22 cellular contexts compared by ENCODE assay signal in the genomic region with DNA sequence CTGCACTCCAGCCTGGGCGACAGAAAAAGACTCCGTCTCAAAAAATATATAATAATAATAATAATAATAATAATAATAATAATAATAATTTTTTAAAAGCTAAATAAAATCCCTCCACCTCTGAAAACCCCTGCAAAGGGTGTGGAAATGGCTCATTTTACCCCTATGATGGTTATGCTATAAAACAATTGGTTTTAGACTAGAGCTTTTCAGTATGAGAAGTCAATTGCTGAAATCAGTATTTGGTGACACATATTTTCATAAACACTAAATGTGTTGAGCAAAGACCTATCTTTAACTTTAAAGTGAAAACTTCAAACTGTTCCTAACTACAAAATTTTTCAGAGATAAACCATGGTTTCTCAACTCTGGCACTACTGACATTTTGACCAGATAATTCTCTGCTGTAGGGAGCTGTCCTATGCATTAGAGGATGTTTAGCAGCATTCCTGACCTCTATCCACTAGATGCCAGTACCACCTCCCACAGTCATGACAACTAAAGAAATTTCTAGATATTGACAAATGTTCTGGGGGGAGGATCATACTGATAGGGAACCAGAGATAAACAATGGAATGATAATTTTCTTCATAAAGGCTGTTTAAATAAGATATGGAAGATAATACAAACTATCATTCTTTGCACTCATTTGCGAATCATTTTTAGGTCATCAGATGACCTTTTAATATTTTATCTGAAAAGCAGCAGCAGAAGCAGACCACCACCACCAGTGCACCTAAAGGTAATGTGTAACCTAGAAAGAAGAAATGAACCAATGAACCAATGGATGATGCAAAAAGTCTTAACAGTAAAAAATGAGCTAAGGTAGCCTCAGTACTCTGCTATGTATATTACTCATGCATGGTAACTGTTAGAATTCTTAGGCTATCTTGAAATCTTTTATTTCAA. TPM values are rescaled to one million over a fixed set of nuclear protein-coding genes. Genes with fewer than 3 reads are reported as not detected.
DNase-seq lines count a peak whose midpoint lies in the region; ATAC-seq and TF ChIP-seq lines count a peak whose summit lies in the region.
"Had no signal": no experiment of that assay in that cellular context is flagged by ENCODE, and none has a peak within 500 bp of the region (broad histone marks: within the 10 kb centered on the region; RNA-seq: fewer than 3 reads in every experiment).

No MANE protein-coding gene starts in this region.

- H3K9ac ChIP-seq in mesendoderm (ENCODE audit: low read length) = no peak overlapping the region

- H2AK5ac ChIP-seq in mesendoderm (ENCODE audit: low read length) = no peak overlapping the region

- no peak overlapping the region for H4K5ac ChIP-seq in mesendoderm (ENCODE audit: low read length)

- peaks cover 4% of the 10 kb centered on the region for H3K79me1 ChIP-seq in mesendoderm (ENCODE audit: low read length)

- CTCF ChIA-PET in Panc1 (lab: Charles Lee) = interaction anchor here (0.7 kb wide), 1 partner anchor 31 kb away, joined by 3 read pairs; no protein-coding TSS in a partner anchor

- no peak for TF ChIP-seq CTCF in Panc1 (IDR thresholded peaks at IDR 0.05)
- TF ChIP-seq CTCF in brain microvascular endothelial cell (IDR thresholded peaks at IDR 0.05; ENCODE audit: low read depth, low read length, missing control alignments) = no peak

- DNase-seq in ELR (ENCODE audit: low read depth) = peak; percentile 36
- no peak for DNase-seq in Panc1 (ENCODE audit: low read depth, low spot score)
- DNase-seq in brain microvascular endothelial cell = no peak
- peak; percentile 46 for DNase-seq in mesendoderm
- DNase-seq in NCI-H2196 treated with DMSO at 0.1 percent for 48 hours (lab: John Stamatoyannopoulos, UW; ENCODE audit: unreplicated experiment) = no peak
- DNase-seq in stimulated activated CD4-positive, alpha-beta T cell treated with anti-CD3 and anti-CD28 coated beads, Interleukin-4, amount 100 ng/mL, for 1 hour = no peak
- DNase-seq: activated CD4-positive, alpha-beta T cell treated with anti-CD3 and anti-CD28 coated beads for 1 hour; activated CD8-positive, alpha-beta memory T cell treated with anti-CD3 and anti-CD28 coated beads, Interleukin-2, amount 10 ng/mL, durations not matched to agents 7 days and 5 days; activated naive CD8-positive, alpha-beta T cell treated with anti-CD3 and anti-CD28 coated beads, Interleukin-2, amount 10 ng/mL, durations not matched to agents 7 days and 5 days; BE2C; COR-L47; EL; hypothalamus; KBM-7; NCI-H82; nucleus accumbens; PC-9; spleen; stomach; upper lobe of right lung had no signal

- no peak overlapping the region for H2BK120ac ChIP-seq in mesendoderm (ENCODE audit: low read depth, low read length)

- H2BK15ac ChIP-seq in mesendoderm (replicated peaks; ENCODE audit: low read depth) = no peak overlapping the region

- H3K27me3 ChIP-seq in Panc1 (ENCODE audit: control insufficient read depth, insufficient read depth, low read length) (no peaks in the 10 kb centered on the region), brain microvascular endothelial cell (replicated peaks) (no peaks in the 10 kb centered on the region), mesendoderm (ENCODE audit: insufficient read depth, low read length, poor library complexity) (no peaks in the 10 kb centered on the region)
- H3K27me3 ChIP-seq: BE2C, spleen, stomach, upper lobe of right lung had no signal

- H3K18ac ChIP-seq in mesendoderm (ENCODE audit: low read length) = no peak overlapping the region

- in situ Hi-C loops in Panc1 (cut with HindIII; ENCODE audit: low pct_unique_long_range_greater_than_20kb, low sequenced_read_pairs) = no loop called here
- in situ Hi-C loops in brain microvascular endothelial cell (cut with HindIII; ENCODE audit: low pct_ligation_motif_present, low sequenced_read_pairs) = no loop called here

- no peak overlapping the region for H3K4me2 ChIP-seq in mesendoderm (ENCODE audit: low read length)
- H3K4me2 ChIP-seq: PC-9 had no signal

- H3K56ac ChIP-seq in mesendoderm (ENCODE audit: low read length) = no peak overlapping the region

- intact Hi-C loops in Panc1 (cut with micrococcal nuclease; ENCODE audit: unreplicated experiment) = no loop called here

- POLR2A ChIA-PET in Panc1 (lab: Charles Lee) = interaction anchor here (0.6 kb wide), 2 partner anchors 122 to 289 kb away, joined by 4 read pairs; no protein-coding TSS in a partner anchor

- no peak overlapping the region for H4K8ac ChIP-seq in mesendoderm (ENCODE audit: low read depth, low read length)

- ATAC-seq in Panc1 (no peak), GM21447 (IDR thresholded peaks at IDR 0.05; ENCODE audit: unreplicated experiment) (no peak)
- ATAC-seq: activated CD8-positive, alpha-beta memory T cell treated with anti-CD3 and anti-CD28 coated beads, Interleukin-2, amount 10 ng/mL, durations not matched to agents 7 days and 5 days; upper lobe of right lung had no signal

- no peaks in the 10 kb centered on the region for H3K36me3 ChIP-seq in Panc1 (ENCODE audit: control insufficient read depth, insufficient read depth, low read length)
- no peaks in the 10 kb centered on the region for H3K36me3 ChIP-seq in brain microvascular endothelial cell (replicated peaks)
- no peaks in the 10 kb centered on the region for H3K36me3 ChIP-seq in mesendoderm (ENCODE audit: control insufficient read depth, insufficient read depth, low read length)
- H3K36me3 ChIP-seq: upper lobe of right lung had no signal

- peaks cover 49% of the 10 kb centered on the region for H3K79me2 ChIP-seq in mesendoderm (ENCODE audit: control insufficient read depth, insufficient read depth, low read length)

- H3K4me1 ChIP-seq in Panc1 (ENCODE audit: control insufficient read depth, insufficient read depth, low read length) = no peaks in the 10 kb centered on the region
- H3K4me1 ChIP-seq in mesendoderm (ENCODE audit: control insufficient read depth, low read depth, low read length) = no peaks in the 10 kb centered on the region
- H3K4me1 ChIP-seq: BE2C, upper lobe of right lung had no signal

- H3K4me3 ChIP-seq in Panc1 (ENCODE audit: low read depth in 2 of 2, low read length in 2 of 2) = no peak overlapping the region
- no peak overlapping the region for H3K4me3 ChIP-seq in brain microvascular endothelial cell (ENCODE audit: low read depth, low read length)
- no peak overlapping the region for H3K4me3 ChIP-seq in mesendoderm (ENCODE audit: low read length)
- H3K4me3 ChIP-seq: coronary artery, PC-9, spleen, stomach, upper lobe of right lung had no signal

- no peak overlapping the region for H3K23ac ChIP-seq in mesendoderm (ENCODE audit: low read length)

- no peak overlapping the region for H2BK5ac ChIP-seq in mesendoderm (ENCODE audit: low read length)

- no CpG with 5 or more reads among the region's 3 CpGs for WGBS in mesendoderm (ENCODE audit: extremely low coverage, insufficient coverage, low lambda C conversion rate)

- H3K27ac ChIP-seq in Panc1 (ENCODE audit: low read length) (no peak overlapping the region), brain microvascular endothelial cell (peak overlapping the region; percentile 17), mesendoderm (ENCODE audit: low read depth, low read length) (no peak overlapping the region)
- H3K27ac ChIP-seq: coronary artery, PC-9, spleen, stomach, upper lobe of right lung had no signal

- no peak overlapping the region for H3K4ac ChIP-seq in mesendoderm (ENCODE audit: low read depth, low read length)

- BruUV-seq in Panc1 (replicated peaks; lab: Mats Ljungman, UMichigan) = TSS peak; percentile 23

- no peaks in the 10 kb centered on the region for H3K9me3 ChIP-seq in Panc1 (ENCODE audit: control insufficient read depth, insufficient read depth, low read depth, low read length)
- H3K9me3 ChIP-seq: BE2C, spleen, stomach, upper lobe of right lung had no signal

RNA-seq across cellular contexts. Expression of gene PTPN9, which starts 13.8 kb away (rescaled TPM):
- total RNA-seq in Panc1 (2021; ENCODE audit: unreplicated experiment) = 38.4 TPM
- 33.8 TPM for polyA plus RNA-seq in Panc1 (2012; ENCODE audit: insufficient read length)
- polyA plus RNA-seq in mesendoderm (2013, experiment 1 of 2) = 33.3 TPM
- polyA plus RNA-seq in mesendoderm (2013, experiment 2 of 2) = 33.4 TPM

Comparison
In these comparisons a context has a peak if more than half of its experiments do, and no peak if none do; other contexts are left out.
1. DNase-seq: peak in ELR (single experiment) and mesendoderm (single experiment); none in Panc1 (single experiment), brain microvascular endothelial cell (single experiment), NCI-H2196 treated with DMSO at 0.1 percent for 48 hours (single experiment) and stimulated activated CD4-positive, alpha-beta T cell treated with anti-CD3 and anti-CD28 coated beads, Interleukin-4, amount 100 ng/mL, for 1 hour (single experiment).